8 cellular contexts compared by ENCODE assay signal in genomic region chr13:49246850-49247721, GRCh38. TPM values are rescaled to one million over a fixed set of nuclear protein-coding genes. Genes with fewer than 3 reads are reported as not detected.
DNase-seq lines count a peak whose midpoint lies in the region; ATAC-seq and TF ChIP-seq lines count a peak whose summit lies in the region.

No MANE protein-coding gene starts in this region.

- intact Hi-C loops in PC-9 (cut with micrococcal nuclease; ENCODE audit: unreplicated experiment) = loop anchor here (5.0 kb wide), 2 partner anchors 195 to 270 kb away; partner anchors contain the start of genes CAB39L, FNDC3A and SETDB2

- H3K79me2 ChIP-seq in PC-9 (ENCODE audit: low read depth) = peaks cover 4% of the 10 kb centered on the region; the same call in 1 of the 2 replicates

- no peak for TF ChIP-seq CTCF in PC-9 (conservative IDR thresholded peaks at IDR 0.05)

- 0 out of 2 replicates have a peak, but pooled peaks cover 2% of the 10 kb centered on the region for H3F3A ChIP-seq in PC-9 (ENCODE audit: insufficient read depth, low read depth)

- no peaks in the 10 kb centered on the region for H3K9me2 ChIP-seq in PC-9 (ENCODE audit: insufficient read depth)

- H3K4me1 ChIP-seq in PC-9 (replicated peaks; ENCODE audit: insufficient read depth) = peaks cover 13% of the 10 kb centered on the region
- H3K4me1 ChIP-seq in esophagus (ENCODE audit: control insufficient read depth in 2 of 2, insufficient read depth in 2 of 2, low read length in 1 of 2) = no peaks in the 10 kb centered on the region
- H3K4me1 ChIP-seq in neuron (ENCODE audit: insufficient read depth, low read length) = no peaks in the 10 kb centered on the region

- H3K27ac ChIP-seq in PC-9 = no peak overlapping the region
- H3K27ac ChIP-seq in esophagus (ENCODE audit: low read depth in 2 of 2, low read length in 1 of 2) = peak overlapping the region; percentile 79 to 93

- peak overlapping the region; percentile 89 for H3K4me2 ChIP-seq in PC-9

- no peaks in the 10 kb centered on the region for H3K9me3 ChIP-seq in PC-9 (ENCODE audit: insufficient read depth, low read depth)
- H3K9me3 ChIP-seq in esophagus (ENCODE audit: control insufficient read depth in 2 of 2, insufficient read depth in 1 of 2, low read depth in 1 of 2, low read length in 1 of 2) = peaks cover 0 to 3% of the 10 kb centered on the region in 2 donors
- no peaks in the 10 kb centered on the region for H3K9me3 ChIP-seq in neuron (ENCODE audit: low read length)

- H4K20me1 ChIP-seq in PC-9 (ENCODE audit: insufficient read depth) = no peaks in the 10 kb centered on the region

- no peak for DNase-seq in HEK293T (ENCODE audit: extremely low spot score)
- DNase-seq in PC-9 = no peak
- no peak for DNase-seq in NCI-H526 treated with DMSO at 0.1 percent for 48 hours (lab: John Stamatoyannopoulos, UW)
- no peak for DNase-seq in activated effector memory CD4-positive, alpha-beta T cell treated with Interleukin-2 at 50 U/mL for 16 hours
- no peak for DNase-seq in NCI-H526 (lab: John Stamatoyannopoulos, UW)

- POLR2A ChIA-PET in HEK293T (lab: Yijun Ruan, JAX) = interaction anchor here (0.7 to 2.3 kb wide), 7 partner anchors 10 to 427 kb away, joined by 3 to 15 read pairs (median 4); no protein-coding TSS in a partner anchor
- POLR2A ChIA-PET in PC-9 (lab: Charles Lee; ENCODE audit: unreplicated experiment) = interaction anchor here (0.6 to 0.9 kb wide), 3 partner anchors 134 to 219 kb away, joined by 3 to 6 read pairs (median 3); no protein-coding TSS in a partner anchor

- BruUV-seq in PC-9 (replicated peaks; lab: Mats Ljungman, UMichigan) = TSS peak; percentile 86

- CTCF ChIA-PET in HEK293T (lab: Yijun Ruan, JAX) (interaction anchor here (1.3 kb wide), 1 partner anchor 34 kb away, joined by 4 read pairs; no protein-coding TSS in a partner anchor), PC-9 (lab: Charles Lee) (no interaction called here)

- peak overlapping the region; percentile 76 for H3K4me3 ChIP-seq in PC-9
- H3K4me3 ChIP-seq in esophagus (ENCODE audit: low read depth in 1 of 2, low read length in 2 of 2) = peak overlapping the region; percentile 79 to 92
- H3K4me3 ChIP-seq in neuron (ENCODE audit: low read length) = peak overlapping the region; percentile 91

- ATAC-seq in GM18502 (IDR thresholded peaks at IDR 0.05; ENCODE audit: poor library complexity, unreplicated experiment) = peak; percentile 41

- H3K36me3 ChIP-seq in PC-9 (ENCODE audit: low read depth) (no peaks in the 10 kb centered on the region), esophagus (ENCODE audit: control insufficient read depth in 2 of 2, insufficient read depth in 2 of 2, low read length in 1 of 2) (no peaks in the 10 kb centered on the region), neuron (ENCODE audit: insufficient read depth, low read length) (peaks cover 4% of the 10 kb centered on the region)

- H2AFZ ChIP-seq in PC-9 (peak overlapping the region; percentile 94), neuron (ENCODE audit: low read depth, low read length) (peak overlapping the region; percentile 69)

- peaks cover 37% of the 10 kb centered on the region for H3K27me3 ChIP-seq in PC-9 (ENCODE audit: insufficient read depth, low read depth)
- no peaks in the 10 kb centered on the region for H3K27me3 ChIP-seq in esophagus (ENCODE audit: control insufficient read depth in 1 of 2, insufficient read depth in 2 of 2, low read length in 2 of 2)
- H3K27me3 ChIP-seq in neuron (ENCODE audit: insufficient read depth, low read length) = no peaks in the 10 kb centered on the region

- WGBS in esophagus, 2 donors = 16% methylated on average over 6 of the region's 6 CpGs

TF ChIP-seq in HEK293T, 16 proteins besides CTCF, POLR2A, EP300 and RAD21:
- TF ChIP-seq L3MBTL2 (conservative IDR thresholded peaks at IDR 0.05) (peak; percentile 20; the same call in 1 of the 2 replicates), TARDBP (IDR thresholded peaks at IDR 0.05) (no peak)

RNA-seq across cellular contexts. Expression of gene CDADC1, which starts 0.6 kb away (rescaled TPM):
- 12.4 and 12.9 TPM in 2 replicates for total RNA-seq in PC-9 (2021)
- polyA plus RNA-seq in esophagus = 1 to 10 TPM; 2.5 to 2.7 TPM

RNA-seq across cellular contexts. Expression of gene MLNR, which starts 26.9 kb away (rescaled TPM):
- not detected in 2 replicates for total RNA-seq in PC-9 (2021)
- polyA plus RNA-seq in esophagus = not detected
